In the genomic region with DNA sequence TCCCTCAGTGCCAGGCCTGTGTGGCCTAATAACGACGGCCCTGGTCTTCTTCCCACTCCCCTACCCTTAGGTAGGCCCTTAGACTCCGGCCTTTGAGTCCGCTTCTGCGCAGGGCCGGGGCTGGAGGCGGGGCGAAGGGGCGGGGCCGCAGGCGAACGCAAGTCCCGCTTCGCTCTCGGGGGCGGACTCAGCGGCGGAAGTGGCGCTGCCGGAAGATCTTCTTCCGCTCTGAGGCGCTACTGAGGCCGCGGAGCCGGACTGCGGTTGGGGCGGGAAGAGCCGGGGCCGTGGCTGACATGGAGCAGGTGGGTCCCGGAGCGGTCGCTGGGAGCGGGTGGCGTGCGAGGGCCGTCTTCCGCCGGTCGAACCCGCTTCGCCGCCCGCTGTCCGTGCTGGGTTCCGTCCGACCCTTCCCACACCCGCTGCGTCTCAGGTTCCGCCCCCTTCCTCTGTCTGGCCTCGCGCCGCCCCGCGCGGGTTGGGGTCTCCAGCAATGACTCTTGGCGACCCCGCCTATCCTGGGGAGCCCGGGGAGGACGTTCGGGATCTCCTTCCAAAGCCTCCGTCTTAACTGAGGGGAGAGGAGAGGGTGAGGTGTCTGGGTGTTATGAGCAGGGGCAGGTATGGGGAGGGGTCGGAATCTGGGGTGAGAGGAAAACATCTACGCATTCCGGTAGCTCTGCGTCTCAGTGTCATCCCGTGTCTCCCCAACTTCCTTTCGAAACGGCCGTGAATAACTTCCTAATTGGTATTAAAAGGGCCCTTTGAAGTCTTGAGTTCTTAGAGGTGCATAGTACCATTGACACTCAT, we compare ENCODE assay signal across 8 cellular contexts. TPM values are rescaled to one million over a fixed set of nuclear protein-coding genes. Genes with fewer than 3 reads are reported as not detected.
A peak's percentile ranks its signal among the peaks of the same experiment; 100 is the strongest.
DNase-seq lines count a peak whose midpoint lies in the region; ATAC-seq, FAIRE-seq and TF ChIP-seq lines count a peak whose summit lies in the region.

A gene (plus strand): TSS at position 218 of the 810 bp plus-strand sequence. CDS start 16,388 bp downstream, outside the sequence.

- TF ChIP-seq CTCF in astrocyte of the cerebellum (IDR thresholded peaks at IDR 0.05; ENCODE audit: low read depth, low read length, missing control alignments) (no peak), hepatocyte (IDR thresholded peaks at IDR 0.05; ENCODE audit: poor library complexity) (no peak)

- WGBS in hepatocyte (ENCODE audit: low lambda C conversion rate, missing lambda C conversion rate), result under 1% methylated on average over 44 of the region's 69 CpGs
- 0% methylated on average over 60 to 69 of the region's 69 CpGs for WGBS in aorta, 2 donors

- H3K27me3 ChIP-seq in hepatocyte, result no peaks in the 10 kb centered on the region
- H3K27me3 ChIP-seq in aorta (ENCODE audit: control insufficient read depth in 1 of 2, insufficient read depth in 2 of 2, low read length in 1 of 2), result no peaks in the 10 kb centered on the region

- ATAC-seq in HG02798 (IDR thresholded peaks at IDR 0.05; ENCODE audit: poor library complexity, unreplicated experiment) (peak; percentile 84), aorta (ENCODE audit: low FRiP score) (peak; percentile 94)

- H3K36me3 ChIP-seq in hepatocyte (replicated peaks; ENCODE audit: insufficient read depth, low read depth) (no peaks in the 10 kb centered on the region), aorta (ENCODE audit: control insufficient read depth in 1 of 2, insufficient read depth in 2 of 2, low read length in 1 of 2) (no peaks in the 10 kb centered on the region)

- H2AFZ ChIP-seq in hepatocyte, result peak within 1 kb of the TSS; percentile 49

- peaks cover 50% of the 10 kb centered on the region for H3K79me2 ChIP-seq in hepatocyte

- H3K4me3 ChIP-seq in astrocyte of the cerebellum (ENCODE audit: low read depth, low read length) (peak within 1 kb of the TSS; percentile 93), hepatocyte (peak within 1 kb of the TSS; percentile 86), aorta (ENCODE audit: low read length in 2 of 2) (peak within 1 kb of the TSS; percentile 78 to 91)

- in situ Hi-C loops in astrocyte of the cerebellum (cut with HindIII; ENCODE audit: low sequenced_read_pairs), result no loop called here

- H3K9me3 ChIP-seq in hepatocyte (ENCODE audit: low read depth) (no peaks in the 10 kb centered on the region), aorta (ENCODE audit: control insufficient read depth, low read length) (no peaks in the 10 kb centered on the region)

- H3K27ac ChIP-seq in hepatocyte, result peak within 1 kb of the TSS; percentile 86
- peak within 1 kb of the TSS in 1 of 2 donors; percentile 55 for H3K27ac ChIP-seq in aorta (ENCODE audit: low read depth in 1 of 2, low read length in 2 of 2)

- H3K9me2 ChIP-seq in hepatocyte (replicated peaks; ENCODE audit: insufficient read depth), result no peaks in the 10 kb centered on the region

- H3K4me2 ChIP-seq in hepatocyte, result peak within 1 kb of the TSS; percentile 87

- TF ChIP-seq POLR2A in GM12891 (IDR thresholded peaks at IDR 0.05; ENCODE audit: low read depth, low read length), result peak; percentile 72

- intact Hi-C loops in aorta (cut with DNase I), result loop anchor here (5.0 kb wide), 4 partner anchors 35 to 115 kb away; a partner anchor contains a TSS

- peak; percentile 98 for DNase-seq in GM12891 (ENCODE audit: insufficient read length, low spot score)
- peak; percentile 43 to 89 for DNase-seq in NCI-H187 (lab: John Stamatoyannopoulos, UW)
- peak; percentile 70 for DNase-seq in T1000 (lab: John Stamatoyannopoulos, UW)
- peak; percentile 47 for DNase-seq in astrocyte of the cerebellum (ENCODE audit: low read depth)
- peak; percentile 95 for DNase-seq in hepatocyte (ENCODE audit: low spot score)
- DNase-seq in retina, result peak; percentile 93
- peak; percentile 96 to 98 for DNase-seq in aorta

- H4K20me1 ChIP-seq in hepatocyte (ENCODE audit: insufficient read depth, poor library complexity, severe bottlenecking), result peaks cover 6% of the 10 kb centered on the region

- FAIRE-seq in GM12891 (lab: Jason Lieb, UNC), result peak; percentile 98

- H3K4me1 ChIP-seq in hepatocyte (ENCODE audit: insufficient read depth) (peaks cover 43% of the 10 kb centered on the region), aorta (ENCODE audit: control insufficient read depth in 1 of 2, insufficient read depth in 2 of 2, low read length in 2 of 2) (no peaks in the 10 kb centered on the region)

TF ChIP-seq in GM12891, 5 proteins besides CTCF, POLR2A, EP300 and RAD21:
- no peak for TF ChIP-seq POU2F2 (IDR thresholded peaks at IDR 0.05; ENCODE audit: low read depth, low read length)
- TF ChIP-seq PAX5 (IDR thresholded peaks at IDR 0.05; ENCODE audit: insufficient read depth, low read length, severe bottlenecking), result no peak
- TF ChIP-seq POLR2AphosphoS5 (IDR thresholded peaks at IDR 0.05; ENCODE audit: low read depth, low read length), result peak; percentile 79; the same call in 1 of the 2 replicates
- TF ChIP-seq SPI1 (IDR thresholded peaks at IDR 0.05; ENCODE audit: low read depth, low read length), result peak; percentile 22; the same call in 1 of the 2 replicates
- peak; percentile 77 for TF ChIP-seq TAF1 (IDR thresholded peaks at IDR 0.05; ENCODE audit: low read depth, low read length)

RNA-seq across cellular contexts. Expression of the gene that starts here (rescaled TPM):
- polyA plus RNA-seq in GM12891 (2012; ENCODE audit: low read depth, missing spikeins), result 28.1 TPM
- total RNA-seq in hepatocyte (61.6 and 76.5 TPM in 2 replicates), aorta (10 to 100 TPM; 34.7 to 58.1 TPM)
- polyA plus RNA-seq in hepatocyte (89.0 and 90.3 TPM in 2 replicates), aorta (10 to 100 TPM; 35.7 to 72.4 TPM)

Comparison
In these comparisons a context has a peak if more than half of its experiments do, and no peak if none do; other contexts are left out.
1. DNase-seq: peak in every context shown above with its lines; median percentile 98 in GM12891; 97 in aorta; 95 in hepatocyte; 93 in retina; 70 in T1000; 66 in NCI-H187; 47 in astrocyte of the cerebellum.